ENCODE assay signal across 1 cellular context in genomic region chr7:48088559-48089414, GRCh38.
A peak's percentile ranks its signal among the peaks of the same experiment; 100 is the strongest.
TF ChIP-seq lines count a peak whose summit lies in the region.

UPP1 (plus strand) TSS chr7:48089265; CDS start chr7:48094784, 5,519 bp downstream.

TF ChIP-seq in SK-N-SH, 30 proteins besides CTCF, POLR2A, EP300 and RAD21 (continued from another document):
- TF ChIP-seq NFIC (IDR thresholded peaks at IDR 0.05; ENCODE audit: borderline replicate concordance) (peak; percentile 93), JUND (IDR thresholded peaks at IDR 0.05) (peak; percentile 91), MAX (IDR thresholded peaks at IDR 0.05; ENCODE audit: low read depth) (peak; percentile 51), POLR2AphosphoS5 (IDR thresholded peaks at IDR 0.05; ENCODE audit: low read depth, low read length) (peak; percentile 50), RCOR1 (IDR thresholded peaks at IDR 0.05; ENCODE audit: low read length) (no peak), ZBTB33 (IDR thresholded peaks at IDR 0.05; ENCODE audit: borderline replicate concordance, low read depth) (peak; percentile 71), RFX5 (IDR thresholded peaks at IDR 0.05; ENCODE audit: low read length) (no peak), USF1 (IDR thresholded peaks at IDR 0.05; ENCODE audit: borderline replicate concordance, low read depth) (peak; percentile 67; the same call in 1 of the 2 replicates), USF2 (IDR thresholded peaks at IDR 0.05; ENCODE audit: borderline replicate concordance, low read depth, low read length) (0 out of 2 replicates have a peak, but pooled peaks have one; percentile 38), RXRA (IDR thresholded peaks at IDR 0.05; ENCODE audit: borderline replicate concordance, low read depth) (peak; percentile 88; the same call in 1 of the 2 replicates), EZH2phosphoT487 (IDR thresholded peaks at IDR 0.05; ENCODE audit: borderline replicate concordance, low read depth) (no peak), TAF1 (IDR thresholded peaks at IDR 0.05; ENCODE audit: borderline replicate concordance, low read depth, low read length) (peak; percentile 56; the same call in 1 of the 2 replicates)
